18 cellular contexts compared by ENCODE assay signal in genomic region chr11:60974726-60975125, GRCh38. TPM values are rescaled to one million over a fixed set of nuclear protein-coding genes. Genes with fewer than 3 reads are reported as not detected.
DNase-seq lines count a peak whose midpoint lies in the region; ATAC-seq and TF ChIP-seq lines count a peak whose summit lies in the region.
"Had no signal": no experiment of that assay in that cellular context is flagged by ENCODE, and none has a peak within 500 bp of the region (broad histone marks: within the 10 kb centered on the region; RNA-seq: fewer than 3 reads in every experiment).

No MANE protein-coding gene starts in this region.

- CTCF ChIA-PET in activated CD8-positive, alpha-beta T cell treated with anti-CD3 and anti-CD28 coated beads, Interleukin-2, amount 10 ng/mL, durations not matched to agents 7 days and 5 days (lab: Charles Lee): interaction anchor here (1.0 to 1.1 kb wide), 2 partner anchors 48 to 59 kb away, joined by 3 read pairs; no protein-coding TSS in a partner anchor

- no peak for TF ChIP-seq POLR2A in right lobe of liver (IDR thresholded peaks at IDR 0.05)

- peaks cover 62% of the 10 kb centered on the region for H3K36me3 Mint-ChIP-seq in activated CD8-positive, alpha-beta T cell treated with anti-CD3 and anti-CD28 coated beads, Interleukin-2, amount 10 ng/mL, durations not matched to agents 7 days and 5 days (ENCODE audit: low read depth)
- H3K36me3 Mint-ChIP-seq in stimulated activated memory B cell treated with anti-CD40 and anti-IgM and Interleukin-4, amounts not matched to agents 10 μg/mL and 1 μg/mL and 100 μg/mL, for 72 hours: no peaks in the 10 kb centered on the region
- no peaks in the 10 kb centered on the region for H3K36me3 Mint-ChIP-seq in H9 (ENCODE audit: insufficient read depth in 1 of 3, low read depth in 3 of 3)

- H3K27me3 Mint-ChIP-seq in activated CD8-positive, alpha-beta T cell treated with anti-CD3 and anti-CD28 coated beads, Interleukin-2, amount 10 ng/mL, durations not matched to agents 7 days and 5 days (ENCODE audit: low read depth): no peaks in the 10 kb centered on the region
- no peaks in the 10 kb centered on the region for H3K27me3 Mint-ChIP-seq in stimulated activated memory B cell treated with anti-CD40 and anti-IgM and Interleukin-4, amounts not matched to agents 10 μg/mL and 1 μg/mL and 100 μg/mL, for 72 hours
- peaks cover 15% of the 10 kb centered on the region for H3K27me3 Mint-ChIP-seq in H9 (ENCODE audit: low read depth)

- H3K4me2 ChIP-seq in H9 (ENCODE audit: insufficient read depth, insufficient read length, low read length): no peak overlapping the region

- H3K9me3 ChIP-seq in H9 (ENCODE audit: control insufficient read depth, low read depth, low read length): no peaks in the 10 kb centered on the region
- H3K9me3 ChIP-seq in right lobe of liver: no peaks in the 10 kb centered on the region
- H3K9me3 ChIP-seq: stomach had no signal

- no peak overlapping the region for H2BK5ac ChIP-seq in H9 (ENCODE audit: insufficient read length, low read length)

- WGBS in H9 (ENCODE audit: extremely low coverage, insufficient read length, low lambda C conversion rate): no CpG with 5 or more reads among the region's 6 CpGs
- WGBS in right lobe of liver (ENCODE audit: insufficient coverage, low coverage, low lambda C conversion rate, missing lambda C conversion rate): 77% methylated on average over 6 of the region's 6 CpGs

- H3K79me2 ChIP-seq in H9 (ENCODE audit: insufficient read depth, low read length): no peaks in the 10 kb centered on the region

- no peak for ATAC-seq in activated CD8-positive, alpha-beta T cell treated with anti-CD3 and anti-CD28 coated beads, Interleukin-2, amount 10 ng/mL, durations not matched to agents 7 days and 5 days
- no peak for ATAC-seq in stimulated activated memory B cell treated with anti-CD40 and anti-IgM and Interleukin-4, amounts not matched to agents 10 μg/mL and 1 μg/mL and 100 μg/mL, for 72 hours
- no peak for ATAC-seq in HG03159 (IDR thresholded peaks at IDR 0.05; ENCODE audit: unreplicated experiment)
- ATAC-seq in right lobe of liver: no peak

- H3K23me2 ChIP-seq in H9 (ENCODE audit: insufficient read length, low read depth, low read length, poor library complexity, severe bottlenecking): no peaks in the 10 kb centered on the region

- H3T11ph ChIP-seq in H9 (ENCODE audit: low read length): no peak overlapping the region

- intact Hi-C loops in head of caudate nucleus (cut with DNase I): no loop called here
- intact Hi-C loops in right lobe of liver (cut with DNase I): no loop called here

- no peak overlapping the region for H2BK15ac ChIP-seq in H9 (ENCODE audit: low read depth, low read length)

- H3K4me1 ChIP-seq in H9 (ENCODE audit: insufficient read depth, low read length) (no peaks in the 10 kb centered on the region), right lobe of liver (no peaks in the 10 kb centered on the region)

- peaks cover 66% of the 10 kb centered on the region for H3K4me1 Mint-ChIP-seq in activated CD8-positive, alpha-beta T cell treated with anti-CD3 and anti-CD28 coated beads, Interleukin-2, amount 10 ng/mL, durations not matched to agents 7 days and 5 days (ENCODE audit: low read depth)
- H3K4me1 Mint-ChIP-seq in stimulated activated memory B cell treated with anti-CD40 and anti-IgM and Interleukin-4, amounts not matched to agents 10 μg/mL and 1 μg/mL and 100 μg/mL, for 72 hours: peaks cover 55% of the 10 kb centered on the region
- no peaks in the 10 kb centered on the region for H3K4me1 Mint-ChIP-seq in H9

- no peak overlapping the region for H3K23ac ChIP-seq in H9 (ENCODE audit: insufficient read length, low read depth, low read length)

- H3K27me3 ChIP-seq in H9 (ENCODE audit: insufficient read depth, low read length): no peaks in the 10 kb centered on the region
- no peaks in the 10 kb centered on the region for H3K27me3 ChIP-seq in right lobe of liver
- H3K27me3 ChIP-seq: stomach had no signal

- DNase-seq in activated CD4-positive, alpha-beta T cell treated with anti-CD3 and anti-CD28 coated beads for 48 hours: peak; percentile 67
- no peak for DNase-seq in activated CD4-positive, alpha-beta T cell treated with anti-CD3 and anti-CD28 coated beads, Interleukin-2, amount 50 U/mL, for 4 hours
- no peak for DNase-seq in activated CD8-positive, alpha-beta T cell treated with anti-CD3 and anti-CD28 coated beads, Interleukin-2, amount 10 ng/mL, durations not matched to agents 7 days and 5 days
- DNase-seq in head of caudate nucleus (peak in 39 of 42 donors; percentile 23 to 81 (median 58)), H9 (no peak), right lobe of liver (no peak)
- DNase-seq: activated gamma-delta T cell, Calu3, glutamatergic neuron, kidney, MV-4-11, NCI-H226, stomach, WERI-Rb-1 had no signal

- no peak overlapping the region for H3K27ac ChIP-seq in H9 (ENCODE audit: insufficient read length, low read depth, low read length)
- no peak overlapping the region for H3K27ac ChIP-seq in right lobe of liver
- H3K27ac ChIP-seq: SK-N-MC, WERI-Rb-1 had no signal

- H3K79me1 ChIP-seq in H9 (ENCODE audit: insufficient read depth, low read depth, low read length, poor library complexity, severe bottlenecking): no peaks in the 10 kb centered on the region

- POLR2A ChIA-PET in activated CD8-positive, alpha-beta T cell treated with anti-CD3 and anti-CD28 coated beads, Interleukin-2, amount 10 ng/mL, durations not matched to agents 7 days and 5 days (lab: Charles Lee): interaction anchor here (0.7 to 1.8 kb wide), 4 partner anchors 18 to 137 kb away, joined by 3 to 6 read pairs (median 4); no protein-coding TSS in a partner anchor

- H3K14ac ChIP-seq in H9 (ENCODE audit: insufficient read depth, low read length): no peak overlapping the region

- no peak overlapping the region for H4K5ac ChIP-seq in H9 (ENCODE audit: insufficient read length, low read depth, low read length)

- no peak overlapping the region for H2AFZ ChIP-seq in H9 (ENCODE audit: low read length)

- no peak overlapping the region for H2BK20ac ChIP-seq in H9 (ENCODE audit: low read depth, low read length, poor library complexity, severe bottlenecking)

- TF ChIP-seq CTCF in H9 (conservative IDR thresholded peaks at IDR 0.05): no peak
- no peak for TF ChIP-seq CTCF in right lobe of liver (IDR thresholded peaks at IDR 0.05)

- no peaks in the 10 kb centered on the region for H3K9me3 Mint-ChIP-seq in activated CD8-positive, alpha-beta T cell treated with anti-CD3 and anti-CD28 coated beads, Interleukin-2, amount 10 ng/mL, durations not matched to agents 7 days and 5 days (ENCODE audit: insufficient read depth)
- no peaks in the 10 kb centered on the region for H3K9me3 Mint-ChIP-seq in stimulated activated memory B cell treated with anti-CD40 and anti-IgM and Interleukin-4, amounts not matched to agents 10 μg/mL and 1 μg/mL and 100 μg/mL, for 72 hours
- peaks cover 0 to 3% of the 10 kb centered on the region in 2 experiments; a peak in 1 of 5 replicates for H3K9me3 Mint-ChIP-seq in H9

- H3K56ac ChIP-seq in H9 (ENCODE audit: insufficient read length, low read depth, low read length): no peak overlapping the region

- no peak overlapping the region for H4K8ac ChIP-seq in H9 (replicated peaks; ENCODE audit: insufficient read length, low read depth, low read length)

- no peak overlapping the region for H3K4ac ChIP-seq in H9 (ENCODE audit: low read depth, low read length)

- no peaks in the 10 kb centered on the region for H4K20me1 ChIP-seq in H9 (ENCODE audit: control insufficient read depth, insufficient read depth, insufficient read length)

- no peak overlapping the region for H4K91ac ChIP-seq in H9 (ENCODE audit: insufficient read length, low read depth, low read length)

- H3K27ac Mint-ChIP-seq in activated CD8-positive, alpha-beta T cell treated with anti-CD3 and anti-CD28 coated beads, Interleukin-2, amount 10 ng/mL, durations not matched to agents 7 days and 5 days: peak overlapping the region; percentile 93
- H3K27ac Mint-ChIP-seq in stimulated activated memory B cell treated with anti-CD40 and anti-IgM and Interleukin-4, amounts not matched to agents 10 μg/mL and 1 μg/mL and 100 μg/mL, for 72 hours: peak overlapping the region; percentile 31
- no peak overlapping the region for H3K27ac Mint-ChIP-seq in H9

- no peak overlapping the region for H2BK120ac ChIP-seq in H9 (ENCODE audit: low read depth, low read length, poor library complexity, severe bottlenecking)

- H3K9ac ChIP-seq in H9 (ENCODE audit: extremely low read depth, insufficient read length, low read length): no peak overlapping the region

- H2BK12ac ChIP-seq in H9 (ENCODE audit: insufficient read length, low read depth, low read length): no peak overlapping the region

- H3K4me3 ChIP-seq in right lobe of liver: no peak overlapping the region
- H3K4me3 ChIP-seq: SK-N-MC had no signal

- H3K36me3 ChIP-seq in right lobe of liver: no peaks in the 10 kb centered on the region
- H3K36me3 ChIP-seq: stomach, WERI-Rb-1 had no signal

- H3K4me3 Mint-ChIP-seq in activated CD8-positive, alpha-beta T cell treated with anti-CD3 and anti-CD28 coated beads, Interleukin-2, amount 10 ng/mL, durations not matched to agents 7 days and 5 days: peak overlapping the region; percentile 85
- no peak overlapping the region for H3K4me3 Mint-ChIP-seq in stimulated activated memory B cell treated with anti-CD40 and anti-IgM and Interleukin-4, amounts not matched to agents 10 μg/mL and 1 μg/mL and 100 μg/mL, for 72 hours
- no peak overlapping the region for H3K4me3 Mint-ChIP-seq in H9

- H2AK5ac ChIP-seq in H9 (ENCODE audit: insufficient read length, low read length): no peak overlapping the region

- no peak overlapping the region for H3K18ac ChIP-seq in H9 (ENCODE audit: insufficient read length, low read depth, low read length)

RNA-seq across cellular contexts. Expression of gene CD6, which starts 3.2 kb away (rescaled TPM):
- total RNA-seq in activated CD8-positive, alpha-beta T cell treated with anti-CD3 and anti-CD28 coated beads, Interleukin-2, amount 10 ng/mL, durations not matched to agents 7 days and 5 days: 100 to 1,000 TPM; 214 to 222 TPM
- total RNA-seq in H9 (2021): not detected in 2 replicates
- 1 to 10 TPM in 1 of 6 experiments, under 1 TPM in 5; 0.29 to 2.4 (median 0.52) TPM for total RNA-seq in right lobe of liver
- total RNA-seq: A673 had no signal

RNA-seq across cellular contexts. Expression of gene SLC15A3, which starts 22.8 kb away (rescaled TPM):
- 1 to 10 TPM; 2.0 to 2.2 TPM for total RNA-seq in activated CD8-positive, alpha-beta T cell treated with anti-CD3 and anti-CD28 coated beads, Interleukin-2, amount 10 ng/mL, durations not matched to agents 7 days and 5 days
- total RNA-seq in H9 (2021): 7.0 and 8.1 TPM in 2 replicates
- 10 to 100 TPM in 3 of 6 experiments, 1 to 10 TPM in 3; 7.2 to 22.2 (median 9.2) TPM for total RNA-seq in right lobe of liver
- total RNA-seq: A673 had no signal

RNA-seq across cellular contexts. Expression of gene TMEM132A, which starts 50.5 kb away (rescaled TPM):
- under 1 TPM; 0.37 to 0.47 TPM for total RNA-seq in activated CD8-positive, alpha-beta T cell treated with anti-CD3 and anti-CD28 coated beads, Interleukin-2, amount 10 ng/mL, durations not matched to agents 7 days and 5 days
- total RNA-seq in H9 (2021) (84.5 and 95.5 TPM in 2 replicates), right lobe of liver (1 to 10 TPM in 4 of 6 experiments, under 1 TPM in 2; 0.76 to 4.2 (median 1.7) TPM)

Comparison
In these comparisons a context has a peak if more than half of its experiments do, and no peak if none do; other contexts are left out.
1. DNase-seq: peak in activated CD4-positive, alpha-beta T cell treated with anti-CD3 and anti-CD28 coated beads for 48 hours (single experiment) and head of caudate nucleus (39 of 42); none in activated CD4-positive, alpha-beta T cell treated with anti-CD3 and anti-CD28 coated beads, Interleukin-2, amount 50 U/mL, for 4 hours (0 of 2), activated CD8-positive, alpha-beta T cell treated with anti-CD3 and anti-CD28 coated beads, Interleukin-2, amount 10 ng/mL, durations not matched to agents 7 days and 5 days (single experiment), H9 (single experiment) and right lobe of liver (0 of 3).
2. H3K27ac Mint-ChIP-seq: peak in activated CD8-positive, alpha-beta T cell treated with anti-CD3 and anti-CD28 coated beads, Interleukin-2, amount 10 ng/mL, durations not matched to agents 7 days and 5 days (single experiment) and stimulated activated memory B cell treated with anti-CD40 and anti-IgM and Interleukin-4, amounts not matched to agents 10 μg/mL and 1 μg/mL and 100 μg/mL, for 72 hours (single experiment); none in H9 (0 of 3).
3. RNA of gene CD6, which starts 3.2 kb away (total RNA-seq): 214 to 222 TPM in activated CD8-positive, alpha-beta T cell treated with anti-CD3 and anti-CD28 coated beads, Interleukin-2, amount 10 ng/mL, durations not matched to agents 7 days and 5 days; 0.29 to 2.4 TPM in right lobe of liver and not detected in H9; every median in the first group is over 10 times any median in the second.
4. RNA of gene TMEM132A, which starts 50.5 kb away (total RNA-seq): 84.5 to 95.5 TPM in H9; 0.76 to 4.2 TPM in right lobe of liver and 0.37 to 0.47 TPM in activated CD8-positive, alpha-beta T cell treated with anti-CD3 and anti-CD28 coated beads, Interleukin-2, amount 10 ng/mL, durations not matched to agents 7 days and 5 days; every median in the first group is over 10 times any median in the second.